Comparison of ENCODE assay signal across 8 cellular contexts in the genomic region with DNA sequence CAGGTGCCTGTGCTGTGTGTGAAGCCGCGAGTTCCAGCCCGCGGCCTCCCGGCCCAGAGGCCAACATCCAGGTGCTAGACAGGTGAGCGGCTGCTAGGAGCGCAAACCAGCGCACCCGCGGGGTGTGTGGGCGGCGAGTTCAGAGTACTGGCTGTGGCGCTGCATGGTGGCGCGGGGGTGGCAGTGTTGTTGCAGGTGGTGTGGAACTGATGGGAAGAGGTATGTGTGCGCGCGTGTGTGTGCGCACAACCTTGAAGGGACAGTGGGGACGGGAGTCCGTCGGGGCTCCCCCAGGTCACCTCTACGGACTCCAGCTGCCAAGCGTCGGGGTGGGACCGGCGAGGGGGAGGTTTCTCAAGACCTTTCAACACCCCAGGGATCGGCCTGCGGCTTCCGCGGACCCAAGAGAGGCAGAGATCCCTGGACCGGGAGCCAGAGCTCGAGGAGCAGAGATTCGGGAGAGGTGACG. TPM values are rescaled to one million over a fixed set of nuclear protein-coding genes. Genes with fewer than 3 reads are reported as not detected.
DNase-seq lines count a peak whose midpoint lies in the region; ATAC-seq lines count a peak whose summit lies in the region.

No MANE protein-coding gene starts in this region.

- no peaks in the 10 kb centered on the region for H3K36me3 ChIP-seq in iPS-20b (ENCODE audit: insufficient read depth, low read depth, low read length)

- ATAC-seq in HG02840 (IDR thresholded peaks at IDR 0.05; ENCODE audit: low FRiP score, unreplicated experiment) = no peak
- no peak for ATAC-seq in GM21528 (IDR thresholded peaks at IDR 0.05; ENCODE audit: low FRiP score, unreplicated experiment)

- H3K27ac ChIP-seq in iPS-20b (ENCODE audit: low read length) = no peak overlapping the region

- peaks cover 100% of the 10 kb centered on the region for H3K27me3 ChIP-seq in iPS-20b (ENCODE audit: insufficient read depth, low read length)

- H3K9ac ChIP-seq in iPS-20b (ENCODE audit: low read depth, low read length) = no peak overlapping the region

- peak overlapping the region; percentile 27 for H3K4me3 ChIP-seq in Jurkat, Clone E6-1 (ENCODE audit: low read length)
- H3K4me3 ChIP-seq in iPS-20b (ENCODE audit: low read length) = peak overlapping the region; percentile 61

- no peak for DNase-seq in Jurkat, Clone E6-1 (ENCODE audit: low read depth, low spot score)
- DNase-seq in activated CD8-positive, alpha-beta memory T cell treated with anti-CD3 and anti-CD28 coated beads, Interleukin-2, amount 50 U/mL, for 48 hours = peak; percentile 72
- peak; percentile 12 to 24 for DNase-seq in stimulated activated CD8-positive, alpha-beta memory T cell treated with anti-CD3 and anti-CD28 coated beads, Interleukin-4, amount 100 ng/mL, for 4 hours (ENCODE audit: low read depth in 2 of 2, low spot score in 1 of 2)
- DNase-seq in NOMO-1 treated with DMSO at 0.1 percent for 48 hours (lab: John Stamatoyannopoulos, UW; ENCODE audit: unreplicated experiment) (no peak), NCI-H1694 treated with DMSO at 0.1 percent for 48 hours (lab: John Stamatoyannopoulos, UW) (no peak)

- peaks cover 4% of the 10 kb centered on the region; the same call in 1 of the 2 replicates for H3K9me3 ChIP-seq in iPS-20b (ENCODE audit: insufficient read depth, low read depth, low read length)

- H3K4me1 ChIP-seq in iPS-20b (ENCODE audit: insufficient read depth, low read length) = peaks cover 16% of the 10 kb centered on the region

RNA-seq across cellular contexts. Expression of gene DMBX1, which starts 0.4 kb away (rescaled TPM):
- 0.60 TPM for polyA plus RNA-seq in Jurkat, Clone E6-1 (2012; ENCODE audit: insufficient read depth, insufficient read length)

Comparison
In these comparisons a context has a peak if more than half of its experiments do, and no peak if none do; other contexts are left out.
1. DNase-seq: peak in activated CD8-positive, alpha-beta memory T cell treated with anti-CD3 and anti-CD28 coated beads, Interleukin-2, amount 50 U/mL, for 48 hours (single experiment) and stimulated activated CD8-positive, alpha-beta memory T cell treated with anti-CD3 and anti-CD28 coated beads, Interleukin-4, amount 100 ng/mL, for 4 hours (2 of 2); none in Jurkat, Clone E6-1 (single experiment), NOMO-1 treated with DMSO at 0.1 percent for 48 hours (single experiment) and NCI-H1694 treated with DMSO at 0.1 percent for 48 hours (single experiment).